8 cellular contexts compared by ENCODE assay signal in genomic region chr14:81220488-81220766, GRCh38. TPM values are rescaled to one million over a fixed set of nuclear protein-coding genes. Genes with fewer than 3 reads are reported as not detected.
DNase-seq lines count a peak whose midpoint lies in the region; ATAC-seq and TF ChIP-seq lines count a peak whose summit lies in the region.

No MANE protein-coding gene starts in this region.

- CTCF ChIA-PET in AG04450 (lab: Charles Lee), result interaction anchor here (0.6 kb wide), 1 partner anchor 244 kb away, joined by 5 read pairs; no protein-coding TSS in a partner anchor

- H4K20me1 ChIP-seq in KMS-11 (ENCODE audit: insufficient read depth), result no peaks in the 10 kb centered on the region

- H3K9me3 ChIP-seq in AG04450 (ENCODE audit: control insufficient read depth, insufficient read depth, low read length) (no peaks in the 10 kb centered on the region), mucosa of stomach (ENCODE audit: control insufficient read depth, low read length) (no peaks in the 10 kb centered on the region)

- no peak for TF ChIP-seq POLR2A in GM18505 (IDR thresholded peaks at IDR 0.05; ENCODE audit: borderline replicate concordance, extremely low read depth, insufficient read depth, insufficient read length)

- DNase-seq in AG04450 (ENCODE audit: low read depth, low spot score) (no peak), cardiac fibroblast (ENCODE audit: low read depth in 2 of 2) (no peak), HK-2 (ENCODE audit: unreplicated experiment) (no peak), NCI-H446 treated with DMSO at 0.1 percent for 48 hours (lab: John Stamatoyannopoulos, UW) (no peak), iPS-NIHi7 (ENCODE audit: extremely low spot score) (no peak)

- no peaks in the 10 kb centered on the region for H3K27me3 ChIP-seq in AG04450 (ENCODE audit: control insufficient read depth, insufficient read depth, low read length)
- no peaks in the 10 kb centered on the region for H3K27me3 ChIP-seq in KMS-11 (ENCODE audit: insufficient read depth, low read depth)
- no peaks in the 10 kb centered on the region for H3K27me3 ChIP-seq in mucosa of stomach (ENCODE audit: control insufficient read depth, insufficient read depth, low read length)

- TF ChIP-seq CTCF in AG04450 (IDR thresholded peaks at IDR 0.05; ENCODE audit: low read depth, low read length), result no peak
- TF ChIP-seq CTCF in KMS-11 (conservative IDR thresholded peaks at IDR 0.05; ENCODE audit: low read depth, low read length), result no peak
- no peak for TF ChIP-seq CTCF in cardiac fibroblast (IDR thresholded peaks at IDR 0.05; ENCODE audit: low read depth, low read length)

- H3K79me2 ChIP-seq in KMS-11 (ENCODE audit: insufficient read depth, low read depth), result peaks cover 41% of the 10 kb centered on the region; the same call in 1 of the 2 replicates

- H3K4me2 ChIP-seq in KMS-11, result peak overlapping the region; percentile 45; the same call in 1 of the 2 replicates

- peak overlapping the region; percentile 93 for H3K9ac ChIP-seq in KMS-11
- H3K9ac ChIP-seq in mucosa of stomach (ENCODE audit: low read length), result peak overlapping the region; percentile 97

- H3K4me3 ChIP-seq in AG04450 (ENCODE audit: low read depth, low read length), result peak overlapping the region; percentile 75
- no peak overlapping the region for H3K4me3 ChIP-seq in KMS-11 (IDR thresholded peaks at IDR 0.05; ENCODE audit: insufficient read depth, low read depth, low read length)
- H3K4me3 ChIP-seq in cardiac fibroblast (replicated peaks in 1 of 2; ENCODE audit: low read depth in 2 of 2, low read length in 2 of 2), result peak overlapping the region; percentile 78 to 80
- peak overlapping the region; percentile 63 for H3K4me3 ChIP-seq in mucosa of stomach (ENCODE audit: low read length)

- H3K27ac ChIP-seq in AG04450 (ENCODE audit: low read depth, low read length) (peak overlapping the region; percentile 79), KMS-11 (peak overlapping the region; percentile 97)

- no peak for ATAC-seq in GM18505 (IDR thresholded peaks at IDR 0.05; ENCODE audit: unreplicated experiment)

- POLR2A ChIA-PET in AG04450 (lab: Yijun Ruan, JAX), result interaction anchor here (0.6 to 1.8 kb wide), 18 partner anchors 20 to 1795 kb away, joined by 3 to 15 read pairs (median 4); partner anchors contain the start of gene SEL1L

- peaks cover 26% of the 10 kb centered on the region for H3K4me1 ChIP-seq in KMS-11 (ENCODE audit: low read depth, poor library complexity, severe bottlenecking)
- H3K4me1 ChIP-seq in mucosa of stomach (ENCODE audit: control insufficient read depth, insufficient read depth, low read length), result peaks cover 16% of the 10 kb centered on the region

- H2AFZ ChIP-seq in KMS-11 (ENCODE audit: low read depth), result no peak overlapping the region

- H3K36me3 ChIP-seq in KMS-11 (ENCODE audit: insufficient read depth), result no peaks in the 10 kb centered on the region
- no peaks in the 10 kb centered on the region for H3K36me3 ChIP-seq in mucosa of stomach (ENCODE audit: control insufficient read depth, insufficient read depth, low read length)

RNA-seq across cellular contexts. Expression of gene GTF2A1, which starts 0.3 kb away (rescaled TPM):
- polyA plus RNA-seq in AG04450 (2011; rRNA removed), result 22.9 and 24.5 TPM in 2 replicates
- 50.0 and 52.5 TPM in 2 replicates for polyA minus RNA-seq in AG04450 (2011; rRNA and poly(A)+ RNA removed)
